Comparison of ENCODE assay signal across 21 cellular contexts in the genomic region with DNA sequence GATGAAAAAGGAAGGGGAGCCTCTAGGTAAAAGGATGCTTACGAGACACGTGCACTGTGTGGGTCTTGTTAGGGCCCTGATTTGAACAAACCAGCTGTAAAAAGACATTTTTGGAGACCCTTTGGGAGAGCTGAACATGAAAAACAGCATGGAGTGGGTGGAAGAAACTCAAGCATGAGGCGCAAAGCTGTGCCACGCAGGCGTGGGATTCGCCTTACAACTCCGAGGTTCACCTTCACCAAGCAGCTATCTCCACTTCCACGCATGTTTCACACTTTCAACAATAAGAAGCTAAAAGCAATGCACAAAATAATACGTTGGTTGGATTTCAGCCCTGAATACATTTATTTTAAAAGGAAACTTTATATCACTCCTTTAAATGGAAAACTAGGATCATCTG.
"Had no signal": no experiment of that assay in that cellular context is flagged by ENCODE, and none has a peak within 500 bp of the region (broad histone marks: within the 10 kb centered on the region; RNA-seq: fewer than 3 reads in every experiment).

No MANE protein-coding gene starts in this region.

- ATAC-seq: effector memory CD8-positive, alpha-beta T cell; esophagus mucosa; foreskin keratinocyte; gastroesophageal sphincter; heart right ventricle; left colon; left lobe of liver; lower lobe of right lung had no signal

- H3K36me3 Mint-ChIP-seq: mesothelial cell of epicardium had no signal

- H3K9me3 Mint-ChIP-seq: central memory CD8-positive, alpha-beta T cell; dendritic cell treated with granulocyte-macrophage colony-stimulating factor and Interleukin-4, amounts not matched to agents 40 ng/mL and 50 ng/mL, for 4 days; effector memory CD8-positive, alpha-beta T cell; endodermal cell; mesothelial cell of epicardium had no signal

- H3K27ac Mint-ChIP-seq: dendritic cell treated with granulocyte-macrophage colony-stimulating factor and Interleukin-4, amounts not matched to agents 40 ng/mL and 50 ng/mL, for 4 days; mesothelial cell of epicardium had no signal

- H3K4me1 ChIP-seq: colonic mucosa, foreskin keratinocyte, gastroesophageal sphincter, lower lobe of right lung had no signal

- H3K27me3 Mint-ChIP-seq: central memory CD8-positive, alpha-beta T cell; effector memory CD8-positive, alpha-beta T cell had no signal

- H3K4me1 Mint-ChIP-seq: central memory CD8-positive, alpha-beta T cell; mesothelial cell of epicardium had no signal

- DNase-seq: cerebellar nuclear complex; colonic mucosa; cortex of kidney; effector CD8-positive, alpha-beta T cell; effector memory CD8-positive, alpha-beta T cell; endodermal cell; erythroblast; foreskin keratinocyte; heart right ventricle; hippocampal formation; left colon; left ventricle myocardium inferior; lower lobe of right lung; mesenchymal stem cell had no signal

- H3K27me3 ChIP-seq: colonic mucosa, gastroesophageal sphincter, heart right ventricle had no signal

- H3K27ac ChIP-seq: colonic mucosa, epithelial cell of prostate, foreskin keratinocyte, gastroesophageal sphincter, heart right ventricle, left ventricle myocardium inferior, lower lobe of right lung had no signal

- H3K4me3 ChIP-seq: colonic mucosa, gastroesophageal sphincter, heart right ventricle, left ventricle myocardium inferior, lower lobe of right lung had no signal

- H3K36me3 ChIP-seq: colonic mucosa, gastroesophageal sphincter, heart right ventricle, left ventricle myocardium inferior, lower lobe of right lung had no signal

- H3K4me3 Mint-ChIP-seq: central memory CD8-positive, alpha-beta T cell; dendritic cell treated with granulocyte-macrophage colony-stimulating factor and Interleukin-4, amounts not matched to agents 40 ng/mL and 50 ng/mL, for 4 days; effector memory CD8-positive, alpha-beta T cell; endodermal cell; mesothelial cell of epicardium had no signal

- H3K9me3 ChIP-seq: colonic mucosa, gastroesophageal sphincter, heart right ventricle, left ventricle myocardium inferior, lower lobe of right lung had no signal
